ENCODE assay signal across 14 cellular contexts in the genomic region with DNA sequence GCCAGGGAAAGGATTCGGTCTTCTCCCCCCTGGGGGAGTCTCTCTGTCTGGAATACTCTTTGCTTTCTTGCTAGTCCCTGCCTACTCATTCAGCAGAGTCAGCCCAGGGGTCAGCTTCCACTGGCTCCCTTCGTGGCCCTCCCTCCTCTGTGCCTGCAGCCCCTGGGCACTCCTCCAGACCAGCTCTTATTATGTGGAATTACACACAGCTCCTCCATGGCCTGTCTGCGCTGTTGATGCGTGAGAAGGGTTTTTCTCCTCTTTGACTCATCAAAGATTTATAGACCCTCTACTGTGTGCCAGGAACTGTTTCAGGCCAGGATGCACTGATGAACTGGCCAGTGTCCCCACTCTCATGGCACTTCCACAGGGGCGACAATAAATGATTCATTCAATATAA. TPM values are rescaled to one million over a fixed set of nuclear protein-coding genes. Genes with fewer than 3 reads are reported as not detected.
A peak's percentile ranks its signal among the peaks of the same experiment; 100 is the strongest.
DNase-seq lines count a peak whose midpoint lies in the region; ATAC-seq and FAIRE-seq lines count a peak whose summit lies in the region.
"Had no signal": no experiment of that assay in that cellular context is flagged by ENCODE, and none has a peak within 500 bp of the region (broad histone marks: within the 10 kb centered on the region; RNA-seq: fewer than 3 reads in every experiment).

No MANE protein-coding gene starts in this region.

- H3K9me3 ChIP-seq in mesodermal cell (ENCODE audit: control insufficient read depth, low read length): no peaks in the 10 kb centered on the region
- H3K9me3 ChIP-seq: HAP-1 had no signal

- ATAC-seq in GM19452 (IDR thresholded peaks at IDR 0.05; ENCODE audit: unreplicated experiment): no peak

- H3K4me3 ChIP-seq in mesodermal cell (ENCODE audit: extremely low read depth, insufficient read depth, low read length, poor library complexity, severe bottlenecking): no peak overlapping the region
- H3K4me3 ChIP-seq: HAP-1 had no signal

- H3K36me3 Mint-ChIP-seq in activated T-cell treated with anti-CD3 and anti-CD28 coated beads, Interleukin-2, amount 50 U/mL, for 24 hours (ENCODE audit: low read depth): no peaks in the 10 kb centered on the region

- H3K4me1 ChIP-seq in mesodermal cell (ENCODE audit: control insufficient read depth, insufficient read depth, low read length, poor library complexity, severe bottlenecking): peaks cover 27% of the 10 kb centered on the region
- H3K4me1 ChIP-seq: HAP-1 had no signal

- 63 to 64% methylated on average over 3 to 5 of the region's 5 CpGs for WGBS in mesodermal cell (ENCODE audit: insufficient coverage in 2 of 2), 2 experiments

- no peaks in the 10 kb centered on the region for H3K9me3 Mint-ChIP-seq in activated T-cell treated with anti-CD3 and anti-CD28 coated beads, Interleukin-2, amount 50 U/mL, for 24 hours

- DNase-seq in Ammon's horn (ENCODE audit: low spot score): peak; percentile 28
- peak; percentile 39 for DNase-seq in HTR-8/SVneo (ENCODE audit: insufficient read length, low spot score)
- DNase-seq in dermis microvascular lymphatic vessel endothelial cell (ENCODE audit: low read depth in 2 of 2): peak; percentile 14 to 35
- DNase-seq in islet precursor cell: no peak
- DNase-seq in NCI-H345 (lab: John Stamatoyannopoulos, UW): no peak
- DNase-seq in activated T-cell treated with anti-CD3 and anti-CD28 coated beads, Interleukin-2, amount 50 U/mL, for 24 hours: no peak
- DNase-seq: COR-L47, NCI-H187 treated with DMSO at 0.1 percent for 48 hours, OCI-M1 had no signal

- peak overlapping the region; percentile 2 for H3K27ac ChIP-seq in mesodermal cell (ENCODE audit: low read depth, low read length, severe bottlenecking)

- H3K27ac Mint-ChIP-seq in activated T-cell treated with anti-CD3 and anti-CD28 coated beads, Interleukin-2, amount 50 U/mL, for 24 hours: no peak overlapping the region

- H3K36me3 ChIP-seq in mesodermal cell (ENCODE audit: control insufficient read depth, insufficient read depth, low read length): no peaks in the 10 kb centered on the region
- H3K36me3 ChIP-seq: HAP-1 had no signal

- no peaks in the 10 kb centered on the region for H3K4me1 Mint-ChIP-seq in activated T-cell treated with anti-CD3 and anti-CD28 coated beads, Interleukin-2, amount 50 U/mL, for 24 hours (ENCODE audit: low read depth)

- no peak for FAIRE-seq in HTR-8/SVneo (lab: Jason Lieb, UNC)
- FAIRE-seq: GM19239, HepG2 had no signal

- no peak overlapping the region for H3K4me3 Mint-ChIP-seq in activated T-cell treated with anti-CD3 and anti-CD28 coated beads, Interleukin-2, amount 50 U/mL, for 24 hours

- H3K27me3 Mint-ChIP-seq in activated T-cell treated with anti-CD3 and anti-CD28 coated beads, Interleukin-2, amount 50 U/mL, for 24 hours: peaks cover 12% of the 10 kb centered on the region

RNA-seq across cellular contexts. Expression of a gene that starts 44.4 kb away (rescaled TPM):
- total RNA-seq in dermis microvascular lymphatic vessel endothelial cell: under 0.01 TPM in 1 of 2 replicates, not detected in the other
- 0.88 TPM for polyA plus RNA-seq in mesodermal cell (2013, experiment 1 of 2)
- polyA plus RNA-seq in mesodermal cell (2013, experiment 2 of 2): 1.3 TPM

RNA-seq across cellular contexts. Expression of a gene that starts 55.4 kb away (rescaled TPM):
- total RNA-seq in dermis microvascular lymphatic vessel endothelial cell: under 0.01 TPM in 2 replicates
- not detected for polyA plus RNA-seq in mesodermal cell (2013, experiment 1 of 2)
- not detected for polyA plus RNA-seq in mesodermal cell (2013, experiment 2 of 2)
- total RNA-seq: HepG2 had no signal
- polyA plus RNA-seq: HepG2 had no signal

Comparison
In these comparisons a context has a peak if more than half of its experiments do, and no peak if none do; other contexts are left out.
1. DNase-seq: peak in Ammon's horn (single experiment), HTR-8/SVneo (single experiment) and dermis microvascular lymphatic vessel endothelial cell (2 of 2); none in islet precursor cell (single experiment), NCI-H345 (single experiment) and activated T-cell treated with anti-CD3 and anti-CD28 coated beads, Interleukin-2, amount 50 U/mL, for 24 hours (single experiment).